In genomic region chr2:47038656-47039501, GRCh38 we compare ENCODE assay signal across 8 cellular contexts.
DNase-seq lines count a peak whose midpoint lies in the region; ATAC-seq and TF ChIP-seq lines count a peak whose summit lies in the region.

No MANE protein-coding gene starts in this region.

- peaks cover 3% of the 10 kb centered on the region for H3K79me2 ChIP-seq in osteoblast (ENCODE audit: insufficient read depth, low read length)

- no peak overlapping the region for H2AFZ ChIP-seq in osteoblast (ENCODE audit: low read length)

- peaks cover 62% of the 10 kb centered on the region for H3K36me3 ChIP-seq in osteoblast (ENCODE audit: insufficient read depth, low read length)

- peaks cover 48% of the 10 kb centered on the region for H3K4me1 ChIP-seq in osteoblast (ENCODE audit: insufficient read depth, low read length)

- H3K27ac ChIP-seq in osteoblast (ENCODE audit: low read depth, low read length), result peak overlapping the region; percentile 66

- H3K4me2 ChIP-seq in osteoblast (ENCODE audit: insufficient read depth, low read length), result peak overlapping the region; percentile 7

- no peak for TF ChIP-seq CTCF in osteoblast (IDR thresholded peaks at IDR 0.05; ENCODE audit: extremely low read depth, low read depth, low read length)

- peak; percentile 51 for DNase-seq in Daoy (ENCODE audit: low read depth)
- DNase-seq in activated naive CD4-positive, alpha-beta T cell treated with anti-CD3 and anti-CD28 coated beads, Interleukin-2, amount 50 U/mL, for 16 hours, result peak; percentile 22
- DNase-seq in osteoblast (ENCODE audit: insufficient read length, low spot score, missing footprints), result peak; percentile 82
- no peak for DNase-seq in inferior parietal cortex (ENCODE audit: extremely low spot score)
- DNase-seq in NCI-H187 (lab: John Stamatoyannopoulos, UW), result no peak
- no peak for DNase-seq in germinal center (ENCODE audit: low spot score)
- no peak for DNase-seq in NCI-H1105 treated with DMSO at 0.1 percent for 48 hours (lab: John Stamatoyannopoulos, UW)

- peak; percentile 51 for ATAC-seq in HG02884 (IDR thresholded peaks at IDR 0.05; ENCODE audit: unreplicated experiment)

- no peaks in the 10 kb centered on the region for H3K9me3 ChIP-seq in osteoblast (ENCODE audit: low read depth, low read length)

- no peaks in the 10 kb centered on the region for H3K27me3 ChIP-seq in osteoblast (ENCODE audit: insufficient read depth, low read length)

- no peak overlapping the region for H3K4me3 ChIP-seq in osteoblast (ENCODE audit: insufficient read depth, low read length)

- no peaks in the 10 kb centered on the region for H4K20me1 ChIP-seq in osteoblast (ENCODE audit: insufficient read depth, low read length)

Comparison
In these comparisons a context has a peak if more than half of its experiments do, and no peak if none do; other contexts are left out.
1. DNase-seq: peak in Daoy (single experiment), activated naive CD4-positive, alpha-beta T cell treated with anti-CD3 and anti-CD28 coated beads, Interleukin-2, amount 50 U/mL, for 16 hours (single experiment) and osteoblast (single experiment); none in inferior parietal cortex (single experiment), NCI-H187 (0 of 2), germinal center (single experiment) and NCI-H1105 treated with DMSO at 0.1 percent for 48 hours (single experiment).